Comparison of ENCODE assay signal across 14 cellular contexts in genomic region chr6:100370265-100370664, GRCh38.
DNase-seq lines count a peak whose midpoint lies in the region; ATAC-seq and TF ChIP-seq lines count a peak whose summit lies in the region.
"Had no signal": no experiment of that assay in that cellular context is flagged by ENCODE, and none has a peak within 500 bp of the region (broad histone marks: within the 10 kb centered on the region; RNA-seq: fewer than 3 reads in every experiment).

No MANE protein-coding gene starts in this region.

- intact Hi-C loops in right lobe of liver (cut with DNase I) (no loop called here), left colon (cut with DNase I, micrococcal nuclease) (no loop called here)
- intact Hi-C loops in activated CD4-positive, alpha-beta memory T cell treated with anti-CD3 and anti-CD28 coated beads for 36 hours (cut with micrococcal nuclease): loop anchor here (2.0 kb wide), 1 partner anchor 15 kb away; no protein-coding TSS in a partner anchor

- 25% methylated on average over 1 of the region's 1 CpG for WGBS in right lobe of liver (ENCODE audit: insufficient coverage, low coverage, low lambda C conversion rate, missing lambda C conversion rate)

- no peak overlapping the region for H3K4me3 Mint-ChIP-seq in activated CD4-positive, alpha-beta memory T cell treated with anti-CD3 and anti-CD28 coated beads for 36 hours
- H3K4me3 Mint-ChIP-seq: activated T-helper 1 cell treated with anti-CD3 and anti-CD28 coated beads, Interleukin-12 subunit alpha, Interleukin-12 subunit beta, Interleukin-2, Interleukin-4 antibody, amounts not matched to agents 30 ng/mL and 10 ng/mL and 1 ng/mL, durations not matched to agents 14 hours and 24 hours and 36 hours; natural killer cell treated with Interleukin-12 subunit alpha and Interleukin-12 subunit beta and Interleukin-15 and Interleukin-18, amount 100 ng/mL, for 72 hours; T-cell had no signal

- no peak overlapping the region for H3K9ac ChIP-seq in KMS-11
- no peak overlapping the region for H3K9ac ChIP-seq in SU-DHL-6 (ENCODE audit: low read length)

- no peaks in the 10 kb centered on the region for H3K36me3 ChIP-seq in GM06990 (ENCODE audit: control insufficient read depth, insufficient read depth, low read length)
- H3K36me3 ChIP-seq in KMS-11 (ENCODE audit: insufficient read depth): no peaks in the 10 kb centered on the region
- H3K36me3 ChIP-seq in SU-DHL-6 (ENCODE audit: low read length): no peaks in the 10 kb centered on the region
- no peaks in the 10 kb centered on the region for H3K36me3 ChIP-seq in right lobe of liver

- H3K4me1 Mint-ChIP-seq in activated CD4-positive, alpha-beta memory T cell treated with anti-CD3 and anti-CD28 coated beads for 36 hours (ENCODE audit: low read depth): no peaks in the 10 kb centered on the region
- H3K4me1 Mint-ChIP-seq: T-cell had no signal

- H3K4me2 ChIP-seq in KMS-11 (no peak overlapping the region), SU-DHL-6 (ENCODE audit: low read depth, low read length, poor library complexity, severe bottlenecking) (no peak overlapping the region)

- TF ChIP-seq POLR2A in right lobe of liver (IDR thresholded peaks at IDR 0.05): no peak

- H3K27me3 Mint-ChIP-seq in activated CD4-positive, alpha-beta memory T cell treated with anti-CD3 and anti-CD28 coated beads for 36 hours: no peaks in the 10 kb centered on the region

- H4K20me1 ChIP-seq in KMS-11 (ENCODE audit: insufficient read depth): no peaks in the 10 kb centered on the region
- H4K20me1 ChIP-seq in SU-DHL-6 (ENCODE audit: low read depth, low read length): no peaks in the 10 kb centered on the region

- H3F3A ChIP-seq in SU-DHL-6 (ENCODE audit: insufficient read depth): no peaks in the 10 kb centered on the region

- POLR2A ChIA-PET in activated CD4-positive, alpha-beta memory T cell treated with anti-CD3 and anti-CD28 coated beads for 36 hours (lab: Charles Lee): no interaction called here

- no peaks in the 10 kb centered on the region for H3K9me2 ChIP-seq in SU-DHL-6 (replicated peaks; ENCODE audit: insufficient read depth, low read length)

- no peaks in the 10 kb centered on the region for H3K4me1 ChIP-seq in KMS-11 (ENCODE audit: low read depth, poor library complexity, severe bottlenecking)
- no peaks in the 10 kb centered on the region for H3K4me1 ChIP-seq in right lobe of liver

- H3K9me3 ChIP-seq in SU-DHL-6 (ENCODE audit: insufficient read depth, low read length) (no peaks in the 10 kb centered on the region), right lobe of liver (no peaks in the 10 kb centered on the region)

- H3K4me3 ChIP-seq in GM06990 (replicated peaks; ENCODE audit: low read depth, low read length) (no peak overlapping the region), KMS-11 (IDR thresholded peaks at IDR 0.05; ENCODE audit: insufficient read depth, low read depth, low read length) (no peak overlapping the region), SU-DHL-6 (ENCODE audit: insufficient read depth, low read length, poor library complexity, severe bottlenecking) (no peak overlapping the region), right lobe of liver (no peak overlapping the region)

- peak in 2 of 4 donors; percentile 20 to 31 for ATAC-seq in right lobe of liver
- ATAC-seq in left colon: no peak
- ATAC-seq: left cardiac atrium; natural killer cell treated with Interleukin-12 subunit alpha and Interleukin-12 subunit beta and Interleukin-15 and Interleukin-18, amount 100 ng/mL, for 72 hours; T-cell had no signal

- CTCF ChIA-PET in activated CD4-positive, alpha-beta memory T cell treated with anti-CD3 and anti-CD28 coated beads for 36 hours (lab: Charles Lee): no interaction called here

- H3K27ac ChIP-seq in KMS-11 (no peak overlapping the region), SU-DHL-6 (ENCODE audit: low read depth, low read length) (no peak overlapping the region), right lobe of liver (no peak overlapping the region)

- no peaks in the 10 kb centered on the region for H3K27me3 ChIP-seq in GM06990 (replicated peaks; ENCODE audit: control insufficient read depth, insufficient read depth, low read length)
- no peaks in the 10 kb centered on the region for H3K27me3 ChIP-seq in KMS-11 (ENCODE audit: insufficient read depth, low read depth)
- H3K27me3 ChIP-seq in SU-DHL-6 (ENCODE audit: low read length): no peaks in the 10 kb centered on the region
- no peaks in the 10 kb centered on the region for H3K27me3 ChIP-seq in right lobe of liver

- no peak overlapping the region for H3K27ac Mint-ChIP-seq in activated CD4-positive, alpha-beta memory T cell treated with anti-CD3 and anti-CD28 coated beads for 36 hours
- H3K27ac Mint-ChIP-seq: activated T-helper 1 cell treated with anti-CD3 and anti-CD28 coated beads, Interleukin-12 subunit alpha, Interleukin-12 subunit beta, Interleukin-2, Interleukin-4 antibody, amounts not matched to agents 30 ng/mL and 10 ng/mL and 1 ng/mL, durations not matched to agents 14 hours and 24 hours and 36 hours; natural killer cell treated with Interleukin-12 subunit alpha and Interleukin-12 subunit beta and Interleukin-15 and Interleukin-18, amount 100 ng/mL, for 72 hours; T-cell had no signal

- TF ChIP-seq CTCF in GM06990 (IDR thresholded peaks at IDR 0.05; ENCODE audit: insufficient read depth, low read length, poor library complexity, severe bottlenecking): peak; percentile 31
- TF ChIP-seq CTCF in KMS-11 (conservative IDR thresholded peaks at IDR 0.05; ENCODE audit: low read depth, low read length): peak; percentile 28; the same call in 1 of the 2 replicates
- TF ChIP-seq CTCF in SU-DHL-6 (IDR thresholded peaks at IDR 0.05; ENCODE audit: insufficient read depth, low read length, poor library complexity, severe bottlenecking): peak; percentile 15
- TF ChIP-seq CTCF in right lobe of liver (IDR thresholded peaks at IDR 0.05): peak in 3 of 4 donors; percentile 19 to 46 (median 37)

- H2AFZ ChIP-seq in KMS-11 (ENCODE audit: low read depth) (no peak overlapping the region), SU-DHL-6 (ENCODE audit: low read depth, low read length, severe bottlenecking) (no peak overlapping the region)

- no peaks in the 10 kb centered on the region for H3K79me2 ChIP-seq in KMS-11 (ENCODE audit: insufficient read depth, low read depth)
- H3K79me2 ChIP-seq in SU-DHL-6 (ENCODE audit: insufficient read depth, low read length): no peaks in the 10 kb centered on the region

- H3K9me3 Mint-ChIP-seq in activated CD4-positive, alpha-beta memory T cell treated with anti-CD3 and anti-CD28 coated beads for 36 hours: no peaks in the 10 kb centered on the region
- H3K9me3 Mint-ChIP-seq: activated T-helper 1 cell treated with anti-CD3 and anti-CD28 coated beads, Interleukin-12 subunit alpha, Interleukin-12 subunit beta, Interleukin-2, Interleukin-4 antibody, amounts not matched to agents 30 ng/mL and 10 ng/mL and 1 ng/mL, durations not matched to agents 14 hours and 24 hours and 36 hours; T-cell had no signal

- no peaks in the 10 kb centered on the region for H3K36me3 Mint-ChIP-seq in activated CD4-positive, alpha-beta memory T cell treated with anti-CD3 and anti-CD28 coated beads for 36 hours
- H3K36me3 Mint-ChIP-seq: natural killer cell treated with Interleukin-12 subunit alpha and Interleukin-12 subunit beta and Interleukin-15 and Interleukin-18, amount 100 ng/mL, for 72 hours; T-cell had no signal

- no peak for DNase-seq in GM06990 (ENCODE audit: extremely low read depth, insufficient read length)
- DNase-seq in right lobe of liver: no peak
- no peak for DNase-seq in NCI-H2081 treated with DMSO at 0.1 percent for 48 hours (lab: John Stamatoyannopoulos, UW)
- no peak for DNase-seq in activated CD4-positive, alpha-beta memory T cell treated with anti-CD3 and anti-CD28 coated beads for 36 hours
- no peak for DNase-seq in left colon
- DNase-seq: amniotic stem cell, DMS153, left cardiac atrium, NCI-H187, T-cell had no signal
